Comparison of ENCODE assay signal across 21 cellular contexts in genomic region chr1:4171480-4172450, GRCh38.
DNase-seq lines count a peak whose midpoint lies in the region; TF ChIP-seq lines count a peak whose summit lies in the region.
"Had no signal": no experiment of that assay in that cellular context is flagged by ENCODE, and none has a peak within 500 bp of the region (broad histone marks: within the 10 kb centered on the region; RNA-seq: fewer than 3 reads in every experiment).

No MANE protein-coding gene starts in this region.

- H3K27me3 Mint-ChIP-seq in mesothelial cell of epicardium (ENCODE audit: low read depth), result peaks cover 49% of the 10 kb centered on the region

- H3K4me2 ChIP-seq in osteoblast (ENCODE audit: insufficient read depth, low read length), result no peak overlapping the region
- no peak overlapping the region for H3K4me2 ChIP-seq in GM23248 (ENCODE audit: unreplicated experiment)
- H3K4me2 ChIP-seq: GM23338 had no signal

- H3F3A ChIP-seq in GM23248 (ENCODE audit: insufficient read depth), result no peaks in the 10 kb centered on the region

- no peaks in the 10 kb centered on the region for H3K9me2 ChIP-seq in GM23248 (ENCODE audit: insufficient read depth)

- H3K36me3 ChIP-seq in H7 (replicated peaks; ENCODE audit: control insufficient read depth, insufficient read depth, low read length) (no peaks in the 10 kb centered on the region), osteoblast (ENCODE audit: insufficient read depth, low read length) (no peaks in the 10 kb centered on the region), GM23248 (ENCODE audit: low read depth) (no peaks in the 10 kb centered on the region)
- H3K36me3 ChIP-seq: transverse colon had no signal

- TF ChIP-seq CTCF in osteoblast (IDR thresholded peaks at IDR 0.05; ENCODE audit: extremely low read depth, low read depth, low read length), result no peak
- TF ChIP-seq CTCF in mesothelial cell of epicardium (IDR thresholded peaks at IDR 0.05; ENCODE audit: unreplicated experiment), result no peak

- H3K27ac ChIP-seq in osteoblast (ENCODE audit: low read depth, low read length) (no peak overlapping the region), GM23248 (no peak overlapping the region)
- H3K27ac ChIP-seq: psoas muscle, transverse colon had no signal

- no peak overlapping the region for H3K4me3 Mint-ChIP-seq in mesothelial cell of epicardium
- H3K4me3 Mint-ChIP-seq: CD4-positive, alpha-beta memory T cell; GM23338; IgD-negative memory B cell; natural killer cell treated with Interleukin-12 subunit alpha and Interleukin-12 subunit beta and Interleukin-15 and Interleukin-18, amount 100 ng/mL, for 72 hours had no signal

- no peaks in the 10 kb centered on the region for H3K4me1 Mint-ChIP-seq in mesothelial cell of epicardium
- H3K4me1 Mint-ChIP-seq: CD4-positive, alpha-beta memory T cell; IgD-negative memory B cell had no signal

- DNase-seq in AG08396 (ENCODE audit: low spot score) (peak; percentile 2), H7 (peak; percentile 49), germinal center (ENCODE audit: low spot score) (peak; percentile 3), osteoblast (ENCODE audit: insufficient read length, low spot score, missing footprints) (peak; percentile 32), mesothelial cell of epicardium (ENCODE audit: low spot score in 2 of 2, unreplicated experiment in 2 of 2) (no peak), T-helper 9 cell (no peak), occipital lobe (lab: John Stamatoyannopoulos, UW) (no peak), GM23248 (no peak)
- DNase-seq: activated gamma-delta T cell; CD4-positive, alpha-beta memory T cell; central memory CD4-positive, alpha-beta T cell; DMS79 treated with DMSO at 0.1 percent for 48 hours; effector CD4-positive, alpha-beta T cell; NCI-H187 treated with DMSO at 0.1 percent for 48 hours; NCI-H524; psoas muscle; SHP77; transverse colon had no signal

- no peak overlapping the region for H2AFZ ChIP-seq in osteoblast (ENCODE audit: low read length)
- H2AFZ ChIP-seq in GM23248, result no peak overlapping the region
- H2AFZ ChIP-seq: GM23338 had no signal

- H3K27me3 ChIP-seq in H7 (ENCODE audit: control insufficient read depth, insufficient read depth, low read length), result no peaks in the 10 kb centered on the region; the same call in 1 of the 2 replicates
- no peaks in the 10 kb centered on the region for H3K27me3 ChIP-seq in osteoblast (ENCODE audit: insufficient read depth, low read length)
- H3K27me3 ChIP-seq in GM23248 (replicated peaks; ENCODE audit: insufficient read depth), result no peaks in the 10 kb centered on the region

- in situ Hi-C loops in GM23248 (cut with MboI), result no loop called here

- H3K9ac ChIP-seq in GM23248, result no peak overlapping the region

- H3K79me2 ChIP-seq in osteoblast (ENCODE audit: insufficient read depth, low read length), result no peaks in the 10 kb centered on the region
- H3K79me2 ChIP-seq in GM23248 (ENCODE audit: insufficient read depth), result no peaks in the 10 kb centered on the region

- H3K9me3 ChIP-seq in osteoblast (ENCODE audit: low read depth, low read length) (peaks cover 3% of the 10 kb centered on the region), GM23248 (ENCODE audit: low read depth) (no peaks in the 10 kb centered on the region)
- H3K9me3 ChIP-seq: psoas muscle, transverse colon had no signal

- no peaks in the 10 kb centered on the region for H3K36me3 Mint-ChIP-seq in mesothelial cell of epicardium
- H3K36me3 Mint-ChIP-seq: CD4-positive, alpha-beta memory T cell; natural killer cell treated with Interleukin-12 subunit alpha and Interleukin-12 subunit beta and Interleukin-15 and Interleukin-18, amount 100 ng/mL, for 72 hours had no signal

- H3K4me3 ChIP-seq in H7 (ENCODE audit: insufficient read depth, low read depth, low read length), result no peak overlapping the region
- H3K4me3 ChIP-seq in osteoblast (ENCODE audit: insufficient read depth, low read length), result no peak overlapping the region
- no peak overlapping the region for H3K4me3 ChIP-seq in GM23248
- H3K4me3 ChIP-seq: GM23338, psoas muscle, transverse colon had no signal

- H4K20me1 ChIP-seq in osteoblast (ENCODE audit: insufficient read depth, low read length) (no peaks in the 10 kb centered on the region), GM23248 (ENCODE audit: insufficient read depth) (no peaks in the 10 kb centered on the region)

- no peak overlapping the region for H3K27ac Mint-ChIP-seq in mesothelial cell of epicardium
- H3K27ac Mint-ChIP-seq: CD4-positive, alpha-beta memory T cell; GM23338; IgD-negative memory B cell; natural killer cell treated with Interleukin-12 subunit alpha and Interleukin-12 subunit beta and Interleukin-15 and Interleukin-18, amount 100 ng/mL, for 72 hours had no signal

- no peaks in the 10 kb centered on the region for H3K4me1 ChIP-seq in osteoblast (ENCODE audit: insufficient read depth, low read length)
- H3K4me1 ChIP-seq in GM23248 (ENCODE audit: insufficient read depth), result no peaks in the 10 kb centered on the region
- H3K4me1 ChIP-seq: psoas muscle, transverse colon had no signal

- WGBS in GM23248 (ENCODE audit: low coverage in 1 of 2, low lambda C conversion rate in 2 of 2, missing lambda C conversion rate in 2 of 2), 2 experiments, result 24% methylated on average over 19 to 23 of the region's 23 CpGs

- H3K9me3 Mint-ChIP-seq in mesothelial cell of epicardium, result no peaks in the 10 kb centered on the region
- H3K9me3 Mint-ChIP-seq: CD4-positive, alpha-beta memory T cell; IgD-negative memory B cell; natural killer cell treated with Interleukin-12 subunit alpha and Interleukin-12 subunit beta and Interleukin-15 and Interleukin-18, amount 100 ng/mL, for 72 hours had no signal

Comparison
In these comparisons a context has a peak if more than half of its experiments do, and no peak if none do; other contexts are left out.
1. DNase-seq: peak in AG08396 (single experiment), H7 (single experiment), germinal center (single experiment) and osteoblast (single experiment); none in mesothelial cell of epicardium (0 of 2), T-helper 9 cell (single experiment), occipital lobe (single experiment) and GM23248 (single experiment).